Comparison of ENCODE assay signal across 19 cellular contexts in genomic region chr13:43331676-43332075, GRCh38.
DNase-seq lines count a peak whose midpoint lies in the region; FAIRE-seq and TF ChIP-seq lines count a peak whose summit lies in the region.
"Had no signal": no experiment of that assay in that cellular context is flagged by ENCODE, and none has a peak within 500 bp of the region (broad histone marks: within the 10 kb centered on the region; RNA-seq: fewer than 3 reads in every experiment).

No MANE protein-coding gene starts in this region.

- DNase-seq in Ammon's horn (ENCODE audit: low spot score): peak; percentile 82
- peak; percentile 41 for DNase-seq in astrocyte of the spinal cord (ENCODE audit: low read depth, low spot score)
- peak; percentile 9 for DNase-seq in fibroblast of villous mesenchyme (ENCODE audit: low read depth)
- no peak for DNase-seq in osteoblast (ENCODE audit: insufficient read length, low spot score, missing footprints)
- DNase-seq in activated naive CD4-positive, alpha-beta T cell treated with Interleukin-2 at 50 U/mL for 16 hours: no peak
- DNase-seq in HTR-8/SVneo (ENCODE audit: insufficient read length, low spot score): no peak
- DNase-seq in mesenteric fat pad (ENCODE audit: low spot score): no peak
- DNase-seq in D721Med (ENCODE audit: insufficient read length, low spot score): no peak
- DNase-seq: activated CD8-positive, alpha-beta memory T cell treated with anti-CD3 and anti-CD28 coated beads for 24 hours; GDM1; HCEC 1CT; NCI-H187; NCI-H526 treated with DMSO at 0.1 percent for 48 hours; stimulated activated CD4-positive, alpha-beta T cell treated with anti-CD3 and anti-CD28 coated beads, Interleukin-4, amount 100 ng/mL, for 4 hours; WERI-Rb-1 had no signal

- no peaks in the 10 kb centered on the region for H3K27me3 ChIP-seq in osteoblast (ENCODE audit: insufficient read depth, low read length)
- H3K27me3 ChIP-seq: ascending aorta had no signal

- no peak overlapping the region for H3K27ac ChIP-seq in osteoblast (ENCODE audit: low read depth, low read length)
- H3K27ac ChIP-seq: ascending aorta, WERI-Rb-1 had no signal

- no peak overlapping the region for H3K4me3 ChIP-seq in astrocyte of the spinal cord (ENCODE audit: low read depth, low read length)
- no peak overlapping the region for H3K4me3 ChIP-seq in fibroblast of villous mesenchyme (ENCODE audit: low read depth, low read length)
- H3K4me3 ChIP-seq in osteoblast (ENCODE audit: insufficient read depth, low read length): no peak overlapping the region
- H3K4me3 ChIP-seq: ascending aorta, lung had no signal

- H3K4me1 ChIP-seq in osteoblast (ENCODE audit: insufficient read depth, low read length): peaks cover 4% of the 10 kb centered on the region
- H3K4me1 ChIP-seq: ascending aorta had no signal

- H2AFZ ChIP-seq in osteoblast (ENCODE audit: low read length): no peak overlapping the region

- no peaks in the 10 kb centered on the region for H3K79me2 ChIP-seq in osteoblast (ENCODE audit: insufficient read depth, low read length)

- peak overlapping the region; percentile 25 for H3K4me2 ChIP-seq in osteoblast (ENCODE audit: insufficient read depth, low read length)

- TF ChIP-seq CTCF in astrocyte of the spinal cord (IDR thresholded peaks at IDR 0.05; ENCODE audit: low read depth, low read length): no peak
- no peak for TF ChIP-seq CTCF in fibroblast of villous mesenchyme (IDR thresholded peaks at IDR 0.05; ENCODE audit: insufficient read depth, low read depth, low read length)
- TF ChIP-seq CTCF in osteoblast (IDR thresholded peaks at IDR 0.05; ENCODE audit: extremely low read depth, low read depth, low read length): no peak
- no peak for TF ChIP-seq CTCF in D721Med (IDR thresholded peaks at IDR 0.05; ENCODE audit: insufficient read depth, missing control alignments)

- no peaks in the 10 kb centered on the region for H3K9me3 ChIP-seq in osteoblast (ENCODE audit: low read depth, low read length)
- H3K9me3 ChIP-seq: ascending aorta had no signal

- in situ Hi-C loops in astrocyte of the spinal cord (cut with HindIII; ENCODE audit: low sequenced_read_pairs): no loop called here

- H4K20me1 ChIP-seq in osteoblast (ENCODE audit: insufficient read depth, low read length): no peaks in the 10 kb centered on the region

- H3K36me3 ChIP-seq in osteoblast (ENCODE audit: insufficient read depth, low read length): no peaks in the 10 kb centered on the region
- H3K36me3 ChIP-seq: ascending aorta, WERI-Rb-1 had no signal

- FAIRE-seq in HTR-8/SVneo (lab: Jason Lieb, UNC) (no peak), D721Med (lab: Jason Lieb, UNC) (no peak)
- FAIRE-seq: frontal cortex, RCC 7860 had no signal

Comparison
In these comparisons a context has a peak if more than half of its experiments do, and no peak if none do; other contexts are left out.
1. DNase-seq: peak in Ammon's horn (single experiment), astrocyte of the spinal cord (single experiment) and fibroblast of villous mesenchyme (single experiment); none in osteoblast (single experiment), activated naive CD4-positive, alpha-beta T cell treated with Interleukin-2 at 50 U/mL for 16 hours (single experiment), HTR-8/SVneo (single experiment), mesenteric fat pad (single experiment) and D721Med (single experiment).